ENCODE assay signal across 29 cellular contexts in genomic region chr6:79775222-79775621, GRCh38.
"Had no signal": no experiment of that assay in that cellular context is flagged by ENCODE, and none has a peak within 500 bp of the region (broad histone marks: within the 10 kb centered on the region; RNA-seq: fewer than 3 reads in every experiment).

No MANE protein-coding gene starts in this region.

- H3K27me3 Mint-ChIP-seq: stimulated activated memory B cell treated with anti-CD40 and anti-IgM and Interleukin-4, amounts not matched to agents 10 μg/mL and 1 μg/mL and 100 μg/mL, for 72 hours; stimulated activated naive CD8-positive, alpha-beta T cell treated with anti-CD3 and anti-CD28 coated beads, Interleukin-15, amount 100 ng/mL, for 72 hours; type B pancreatic cell had no signal

- H3K9me3 ChIP-seq: stomach, suprapubic skin, testis, thoracic aorta, thyroid gland, tibial artery, tibial nerve, transverse colon, upper lobe of left lung, upper lobe of right lung, uterus, vagina had no signal

- ATAC-seq: stimulated activated effector memory CD8-positive, alpha-beta T cell treated with anti-CD3 and anti-CD28 coated beads, Interleukin-12 subunit alpha, Interleukin-12 subunit beta, amount 100 ng/mL, for 72 hours; stimulated activated memory B cell treated with anti-CD40 and anti-IgM and Interleukin-4, amounts not matched to agents 10 μg/mL and 1 μg/mL and 100 μg/mL, for 72 hours; stimulated activated naive B cell treated with anti-CD40 and anti-IgM and Interleukin-4, amounts not matched to agents 10 μg/mL and 1 μg/mL and 100 μg/mL, for 72 hours; stimulated activated naive CD8-positive, alpha-beta T cell treated with anti-CD3 and anti-CD28 coated beads, Interleukin-15, amount 100 ng/mL, for 72 hours; stimulated activated naive CD8-positive, alpha-beta T cell treated with anti-CD3 and anti-CD28 coated beads, Interleukin-15, Interleukin-2, amounts not matched to agents 100 U/mL and 50 U/mL, for 24 hours; upper lobe of right lung had no signal

- DNase-seq: stimulated activated CD4-positive, alpha-beta T cell treated with anti-CD3 and anti-CD28 coated beads, Interleukin-2, amount 100 ng/mL, for 48 hours; stimulated activated CD4-positive, alpha-beta T cell treated with anti-CD3 and anti-CD28 coated beads, Interleukin-4, amount 100 ng/mL, for 1 hour; stimulated activated CD4-positive, alpha-beta T cell treated with anti-CD3 and anti-CD28 coated beads, Interleukin-4, amount 100 ng/mL, for 24 hours; stimulated activated CD4-positive, alpha-beta T cell treated with anti-CD3 and anti-CD28 coated beads, Interleukin-4, amount 100 ng/mL, for 4 hours; stimulated activated CD8-positive, alpha-beta memory T cell treated with anti-CD3 and anti-CD28 coated beads, Interleukin-4, amount 100 ng/mL, for 48 hours; stimulated activated naive B cell treated with anti-CD40 and anti-IgM and Interleukin-4, amounts not matched to agents 10 μg/mL and 1 μg/mL and 100 μg/mL, for 72 hours; stimulated activated naive CD4-positive, alpha-beta T cell; stimulated activated naive CD4-positive, alpha-beta T cell treated with Interleukin-2 at 50 U/mL for 16 hours; stimulated activated naive CD8-positive, alpha-beta T cell treated with anti-CD3 and anti-CD28 coated beads, Interleukin-15, amount 100 ng/mL, for 72 hours; stimulated activated naive CD8-positive, alpha-beta T cell treated with anti-CD3 and anti-CD28 coated beads, Interleukin-15, Interleukin-2, amounts not matched to agents 100 U/mL and 50 U/mL, for 24 hours; stomach; substantia nigra; testis; thyroid gland; tibial artery; transverse colon; trophoblast cell; upper lobe of left lung; upper lobe of right lung; uterus had no signal

- H3K4me1 ChIP-seq: upper lobe of right lung, uterus, vagina had no signal

- FAIRE-seq: urothelium cell line had no signal

- H3K27me3 ChIP-seq: stomach, suprapubic skin, testis, thyroid gland, tibial artery, tibial nerve, transverse colon, upper lobe of left lung, upper lobe of right lung, uterus, vagina had no signal

- H3K4me3 ChIP-seq: stomach, suprapubic skin, testis, thoracic aorta, thyroid gland, tibial artery, tibial nerve, transverse colon, upper lobe of left lung, upper lobe of right lung, uterus, vagina had no signal

- H3K36me3 Mint-ChIP-seq: stimulated activated effector memory CD8-positive, alpha-beta T cell treated with anti-CD3 and anti-CD28 coated beads, Interleukin-12 subunit alpha, Interleukin-12 subunit beta, amount 100 ng/mL, for 72 hours; stimulated activated memory B cell treated with anti-CD40 and anti-IgM and Interleukin-4, amounts not matched to agents 10 μg/mL and 1 μg/mL and 100 μg/mL, for 72 hours; stimulated activated naive B cell treated with anti-CD40 and anti-IgM and Interleukin-4, amounts not matched to agents 10 μg/mL and 1 μg/mL and 100 μg/mL, for 72 hours; type B pancreatic cell had no signal

- H3K36me3 ChIP-seq: stomach, suprapubic skin, thoracic aorta, thyroid gland, tibial artery, tibial nerve, transverse colon, upper lobe of left lung, upper lobe of right lung, uterus, vagina had no signal

- H3K27ac Mint-ChIP-seq: stimulated activated effector memory CD8-positive, alpha-beta T cell treated with anti-CD3 and anti-CD28 coated beads, Interleukin-12 subunit alpha, Interleukin-12 subunit beta, amount 100 ng/mL, for 72 hours; stimulated activated memory B cell treated with anti-CD40 and anti-IgM and Interleukin-4, amounts not matched to agents 10 μg/mL and 1 μg/mL and 100 μg/mL, for 72 hours; stimulated activated naive B cell treated with anti-CD40 and anti-IgM and Interleukin-4, amounts not matched to agents 10 μg/mL and 1 μg/mL and 100 μg/mL, for 72 hours; stimulated activated naive CD8-positive, alpha-beta T cell treated with anti-CD3 and anti-CD28 coated beads, Interleukin-15, Interleukin-2, amounts not matched to agents 100 ng/mL and 50 ng/mL, for 24 hours; type B pancreatic cell had no signal

- H3K9me3 Mint-ChIP-seq: stimulated activated effector memory CD8-positive, alpha-beta T cell treated with anti-CD3 and anti-CD28 coated beads, Interleukin-12 subunit alpha, Interleukin-12 subunit beta, amount 100 ng/mL, for 72 hours; stimulated activated memory B cell treated with anti-CD40 and anti-IgM and Interleukin-4, amounts not matched to agents 10 μg/mL and 1 μg/mL and 100 μg/mL, for 72 hours; stimulated activated naive B cell treated with anti-CD40 and anti-IgM and Interleukin-4, amounts not matched to agents 10 μg/mL and 1 μg/mL and 100 μg/mL, for 72 hours; stimulated activated naive CD8-positive, alpha-beta T cell treated with anti-CD3 and anti-CD28 coated beads, Interleukin-15, amount 100 ng/mL, for 72 hours; stimulated activated naive CD8-positive, alpha-beta T cell treated with anti-CD3 and anti-CD28 coated beads, Interleukin-15, Interleukin-2, amounts not matched to agents 100 ng/mL and 50 ng/mL, for 24 hours; type B pancreatic cell had no signal

- H3K4me3 Mint-ChIP-seq: stimulated activated effector memory CD8-positive, alpha-beta T cell treated with anti-CD3 and anti-CD28 coated beads, Interleukin-12 subunit alpha, Interleukin-12 subunit beta, amount 100 ng/mL, for 72 hours; stimulated activated memory B cell treated with anti-CD40 and anti-IgM and Interleukin-4, amounts not matched to agents 10 μg/mL and 1 μg/mL and 100 μg/mL, for 72 hours; stimulated activated naive B cell treated with anti-CD40 and anti-IgM and Interleukin-4, amounts not matched to agents 10 μg/mL and 1 μg/mL and 100 μg/mL, for 72 hours; stimulated activated naive CD8-positive, alpha-beta T cell treated with anti-CD3 and anti-CD28 coated beads, Interleukin-15, amount 100 ng/mL, for 72 hours; stimulated activated naive CD8-positive, alpha-beta T cell treated with anti-CD3 and anti-CD28 coated beads, Interleukin-15, Interleukin-2, amounts not matched to agents 100 ng/mL and 50 ng/mL, for 24 hours; type B pancreatic cell had no signal

- H3K27ac ChIP-seq: stomach, suprapubic skin, testis, thoracic aorta, thyroid gland, tibial artery, tibial nerve, transverse colon, upper lobe of left lung, upper lobe of right lung, uterus, vagina had no signal
